ENCODE assay signal across 17 cellular contexts in genomic region chr5:141374627-141375026, GRCh38. TPM values are rescaled to one million over a fixed set of nuclear protein-coding genes. Genes with fewer than 3 reads are reported as not detected.
"Had no signal": no experiment of that assay in that cellular context is flagged by ENCODE, and none has a peak within 500 bp of the region (broad histone marks: within the 10 kb centered on the region; RNA-seq: fewer than 3 reads in every experiment).

No MANE protein-coding gene starts in this region.

- H3K27me3 ChIP-seq: cardiac muscle cell had no signal

- H3K9ac ChIP-seq: parathyroid adenoma had no signal

- H3K36me3 ChIP-seq: cardiac muscle cell had no signal

- H3K27ac ChIP-seq: cardiac muscle cell, foreskin keratinocyte had no signal

- H3K4me1 ChIP-seq: foreskin keratinocyte, parathyroid adenoma had no signal

- FAIRE-seq: islet of Langerhans had no signal

- H3K4me3 ChIP-seq: cardiac muscle cell had no signal

- ATAC-seq: activated CD4-positive, alpha-beta T cell treated with anti-CD3 and anti-CD28 coated beads for 36 hours; activated naive CD4-positive, alpha-beta T cell treated with anti-CD3 and anti-CD28 coated beads, Interleukin-2, amount 50 U/mL, for 72 hours; effector memory CD8-positive, alpha-beta T cell; foreskin keratinocyte; left colon had no signal

- DNase-seq: activated CD4-positive, alpha-beta memory T cell treated with anti-CD3 and anti-CD28 coated beads for 36 hours; activated CD4-positive, alpha-beta T cell treated with anti-CD3 and anti-CD28 coated beads for 36 hours; activated gamma-delta T cell treated with Interleukin-2 at 50 U/mL for 16 hours; activated T-cell treated with anti-CD3 and anti-CD28 coated beads for 4 hours; effector memory CD8-positive, alpha-beta T cell; foreskin keratinocyte; hippocampal formation; left colon; midbrain; naive B cell; stimulated activated CD4-positive, alpha-beta T cell treated with anti-CD3 and anti-CD28 coated beads, Interleukin-2, amount 100 ng/mL, for 24 hours; stimulated activated naive CD4-positive, alpha-beta T cell treated with Interleukin-2 at 50 U/mL for 16 hours; trophoblast cell had no signal

RNA-seq across cellular contexts. Expression of gene PCDHGB3, which starts 4.6 kb away (rescaled TPM):
- total RNA-seq: activated CD4-positive, alpha-beta T cell treated with anti-CD3 and anti-CD28 coated beads for 36 hours; foreskin keratinocyte had no signal

RNA-seq across cellular contexts. Expression of gene PCDHGA7, which starts 7.9 kb away (rescaled TPM):
- total RNA-seq: activated CD4-positive, alpha-beta T cell treated with anti-CD3 and anti-CD28 coated beads for 36 hours; activated naive CD4-positive, alpha-beta T cell treated with anti-CD3 and anti-CD28 coated beads, Interleukin-2, amount 50 U/mL, for 72 hours had no signal

RNA-seq across cellular contexts. Expression of gene PCDHGA5, which starts 10.7 kb away (rescaled TPM):
- total RNA-seq: activated CD4-positive, alpha-beta memory T cell treated with anti-CD3 and anti-CD28 coated beads for 36 hours; foreskin keratinocyte had no signal

RNA-seq across cellular contexts. Expression of gene PCDHGB4, which starts 12.9 kb away (rescaled TPM):
- total RNA-seq: activated naive CD4-positive, alpha-beta T cell treated with anti-CD3 and anti-CD28 coated beads, Interleukin-2, amount 50 U/mL, for 72 hours had no signal
